Comparison of ENCODE assay signal across 17 cellular contexts in the genomic region with DNA sequence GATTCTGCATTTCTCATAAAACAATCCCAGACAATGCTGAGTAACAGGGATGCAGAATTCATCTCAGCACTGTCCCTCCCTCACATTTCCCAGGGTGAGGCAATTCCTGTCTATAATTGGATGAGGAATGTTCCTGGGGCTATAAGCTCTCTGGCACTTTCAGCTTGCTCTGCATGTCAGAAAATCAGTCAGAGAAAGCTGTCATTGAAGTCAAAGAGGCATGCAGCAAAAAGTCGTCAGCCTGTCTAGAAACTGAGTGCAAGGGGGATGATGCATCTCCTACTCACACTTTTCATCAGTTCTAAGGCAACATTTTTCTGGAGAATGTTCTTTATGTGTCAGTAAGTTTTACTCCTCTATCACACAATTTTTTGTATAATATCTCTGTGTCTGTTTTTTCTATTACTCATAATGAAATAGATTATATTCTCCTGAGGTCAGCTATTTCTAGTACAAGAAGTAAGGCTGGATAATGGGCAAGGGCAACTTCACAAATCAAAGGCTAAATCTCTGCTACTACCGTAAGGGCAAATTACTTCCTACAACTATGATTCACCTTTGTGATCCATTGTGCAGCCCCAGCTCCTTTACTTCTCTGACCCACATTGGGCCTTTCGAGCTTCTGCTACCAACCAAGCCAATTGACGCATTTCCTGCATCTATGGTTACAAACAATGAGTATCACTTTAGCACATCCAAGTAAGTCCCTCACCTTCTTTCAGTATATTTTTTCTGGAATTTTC. TPM values are rescaled to one million over a fixed set of nuclear protein-coding genes. Genes with fewer than 3 reads are reported as not detected.
DNase-seq lines count a peak whose midpoint lies in the region; TF ChIP-seq lines count a peak whose summit lies in the region.
"Had no signal": no experiment of that assay in that cellular context is flagged by ENCODE, and none has a peak within 500 bp of the region (broad histone marks: within the 10 kb centered on the region; RNA-seq: fewer than 3 reads in every experiment).

No MANE protein-coding gene starts in this region.

- H3K36me3 Mint-ChIP-seq in type B pancreatic cell: no peaks in the 10 kb centered on the region

- TF ChIP-seq CTCF in cardiac fibroblast (IDR thresholded peaks at IDR 0.05; ENCODE audit: low read depth, low read length): no peak
- TF ChIP-seq CTCF in type B pancreatic cell (conservative IDR thresholded peaks at IDR 0.05): no peak

- no peaks in the 10 kb centered on the region for H3K9me3 Mint-ChIP-seq in type B pancreatic cell

- H3K4me3 Mint-ChIP-seq in type B pancreatic cell: no peak overlapping the region

- H2BK120ac ChIP-seq in mesendoderm (ENCODE audit: low read depth, low read length): no peak overlapping the region

- H2BK5ac ChIP-seq in mesendoderm (ENCODE audit: low read length): no peak overlapping the region

- no peak overlapping the region for H4K8ac ChIP-seq in mesendoderm (ENCODE audit: low read depth, low read length)

- peaks cover 19% of the 10 kb centered on the region for H3K4me1 Mint-ChIP-seq in type B pancreatic cell (ENCODE audit: unreplicated experiment)

- DNase-seq in AG20443 (ENCODE audit: low spot score) (peak; percentile 34), M059J (ENCODE audit: low read depth) (peak; percentile 87), cardiac fibroblast (ENCODE audit: low read depth in 2 of 2) (peak; percentile 58 to 78), mesendoderm (peak; percentile 25), type B pancreatic cell (ENCODE audit: extremely low spot score, unreplicated experiment) (no peak), Ammon's horn (ENCODE audit: low spot score) (no peak), ecto neural progenitor cell (ENCODE audit: low spot score) (no peak), mesenteric fat pad (ENCODE audit: low spot score) (no peak)
- DNase-seq: activated naive CD4-positive, alpha-beta T cell; DND-41; NCI-H2029 treated with DMSO at 0.1 percent for 48 hours; NCI-H748 treated with DMSO at 0.1 percent for 48 hours; stimulated activated naive CD4-positive, alpha-beta T cell; WERI-Rb-1 had no signal

- H3K56ac ChIP-seq in mesendoderm (ENCODE audit: low read length): no peak overlapping the region

- WGBS in mesendoderm (ENCODE audit: extremely low coverage, insufficient coverage, low lambda C conversion rate): no CpG with 5 or more reads among the region's 4 CpGs

- H2AK5ac ChIP-seq in mesendoderm (ENCODE audit: low read length): no peak overlapping the region

- no peak overlapping the region for H3K9ac ChIP-seq in mesendoderm (ENCODE audit: low read length)
- H3K9ac ChIP-seq: BLaER1 treated with 17β-estradiol and CSF1 and Interleukin-3, amounts not matched to agents 10 nM and 100 nM had no signal

- H3K4ac ChIP-seq in mesendoderm (ENCODE audit: low read depth, low read length): no peak overlapping the region

- H4K5ac ChIP-seq in mesendoderm (ENCODE audit: low read length): no peak overlapping the region

- H3K27me3 ChIP-seq in mesendoderm (ENCODE audit: insufficient read depth, low read length, poor library complexity): no peaks in the 10 kb centered on the region
- H3K27me3 ChIP-seq: BLaER1 treated with 17β-estradiol and CSF1 and Interleukin-3, amounts not matched to agents 10 nM and 100 nM; esophagus muscularis mucosa; right atrium auricular region had no signal

- no peak overlapping the region for H3K23ac ChIP-seq in mesendoderm (ENCODE audit: low read length)

- H3K4me3 ChIP-seq in cardiac fibroblast (replicated peaks in 1 of 2; ENCODE audit: low read depth in 2 of 2, low read length in 2 of 2) (no peak overlapping the region), mesendoderm (ENCODE audit: low read length) (no peak overlapping the region)
- H3K4me3 ChIP-seq: BLaER1 treated with 17β-estradiol and CSF1 and Interleukin-3, amounts not matched to agents 10 nM and 100 nM; esophagus muscularis mucosa; right atrium auricular region had no signal

- H3K4me1 ChIP-seq in mesendoderm (ENCODE audit: control insufficient read depth, low read depth, low read length): no peaks in the 10 kb centered on the region
- H3K4me1 ChIP-seq: esophagus muscularis mucosa, right atrium auricular region had no signal

- no peak overlapping the region for H2BK15ac ChIP-seq in mesendoderm (replicated peaks; ENCODE audit: low read depth)

- H3K79me1 ChIP-seq in mesendoderm (ENCODE audit: low read length): no peaks in the 10 kb centered on the region

- H3K27ac Mint-ChIP-seq in type B pancreatic cell: no peak overlapping the region

- no peaks in the 10 kb centered on the region for H3K36me3 ChIP-seq in mesendoderm (ENCODE audit: control insufficient read depth, insufficient read depth, low read length)
- H3K36me3 ChIP-seq: esophagus muscularis mucosa, right atrium auricular region, WERI-Rb-1 had no signal

- H3K79me2 ChIP-seq in mesendoderm (ENCODE audit: control insufficient read depth, insufficient read depth, low read length): no peaks in the 10 kb centered on the region

- H3K4me2 ChIP-seq in mesendoderm (ENCODE audit: low read length): no peak overlapping the region
- H3K4me2 ChIP-seq: BLaER1 treated with 17β-estradiol and CSF1 and Interleukin-3, amounts not matched to agents 10 nM and 100 nM had no signal

- no peak overlapping the region for H3K18ac ChIP-seq in mesendoderm (ENCODE audit: low read length)

- no peaks in the 10 kb centered on the region for H3K27me3 Mint-ChIP-seq in type B pancreatic cell

- no peak overlapping the region for H3K27ac ChIP-seq in mesendoderm (ENCODE audit: low read depth, low read length)
- H3K27ac ChIP-seq: BLaER1 treated with 17β-estradiol and CSF1 and Interleukin-3, amounts not matched to agents 10 nM and 100 nM; esophagus muscularis mucosa; right atrium auricular region; WERI-Rb-1 had no signal

RNA-seq across cellular contexts. Expression of a gene that starts 56.0 kb away (rescaled TPM):
- 0.37 TPM in 1 of 2 replicates, not detected in the other for total RNA-seq in M059J (2014; rRNA removed; shearing (Covaris generic))
- not detected for polyA plus RNA-seq in mesendoderm (2013, experiment 1 of 2)
- polyA plus RNA-seq in mesendoderm (2013, experiment 2 of 2): not detected
- total RNA-seq in type B pancreatic cell (ENCODE audit: low replicate concordance) (not detected in 2 replicates), mesenteric fat pad (4.0 TPM)

Comparison
In these comparisons a context has a peak if more than half of its experiments do, and no peak if none do; other contexts are left out.
1. DNase-seq: peak in AG20443 (single experiment), M059J (single experiment), cardiac fibroblast (2 of 2) and mesendoderm (single experiment); none in type B pancreatic cell (single experiment), Ammon's horn (single experiment), ecto neural progenitor cell (single experiment) and mesenteric fat pad (single experiment).